In genomic region chr7:30727061-30727945, GRCh38 we compare ENCODE assay signal across 8 cellular contexts. TPM values are rescaled to one million over a fixed set of nuclear protein-coding genes. Genes with fewer than 3 reads are reported as not detected.
DNase-seq lines count a peak whose midpoint lies in the region; ATAC-seq and TF ChIP-seq lines count a peak whose summit lies in the region.

No MANE protein-coding gene starts in this region.

- H3K4me3 Mint-ChIP-seq in activated naive CD8-positive, alpha-beta T cell = peak overlapping the region; percentile 80

- ATAC-seq in GM21619 (IDR thresholded peaks at IDR 0.05; ENCODE audit: unreplicated experiment) (peak; percentile 60), left ventricle myocardium superior (no peak), GM18858 (IDR thresholded peaks at IDR 0.05; ENCODE audit: unreplicated experiment) (no peak), GM21737 (IDR thresholded peaks at IDR 0.05; ENCODE audit: unreplicated experiment) (no peak)

- peak overlapping the region; percentile 94 for H3K27ac Mint-ChIP-seq in activated naive CD8-positive, alpha-beta T cell

- H3K9me2 ChIP-seq in OCI-LY7 (ENCODE audit: insufficient read depth, low read length) = no peaks in the 10 kb centered on the region

- POLR2A ChIA-PET in OCI-LY7 (lab: Charles Lee) = interaction anchor here (0.8 to 1.5 kb wide), 3 partner anchors 8 to 69 kb away, joined by 3 to 4 read pairs (median 4); no protein-coding TSS in a partner anchor

- H3K79me2 ChIP-seq in OCI-LY7 (ENCODE audit: insufficient read depth, low read depth, low read length) = no peaks in the 10 kb centered on the region

- intact Hi-C loops in OCI-LY7 (cut with micrococcal nuclease; ENCODE audit: unreplicated experiment) = loop anchor here (2.0 kb wide), 2 partner anchors 131 to 451 kb away; no protein-coding TSS in a partner anchor
- intact Hi-C loops in left ventricle myocardium superior (cut with micrococcal nuclease) = no loop called here
- intact Hi-C loops in vagina (cut with DNase I) = loop anchor here (10.0 kb wide), 1 partner anchor 63 kb away; no protein-coding TSS in a partner anchor

- no TSS peak for BruUV-seq in OCI-LY7 (replicated peaks; lab: Mats Ljungman, UMichigan)

- no peaks in the 10 kb centered on the region for H3K27me3 ChIP-seq in vagina

- H3K27ac ChIP-seq in OCI-LY7 (ENCODE audit: low read depth, low read length, poor library complexity, severe bottlenecking) (peak overlapping the region; percentile 58), vagina (no peak overlapping the region)

- H3K9me3 Mint-ChIP-seq in activated naive CD8-positive, alpha-beta T cell (ENCODE audit: low read depth) = no peaks in the 10 kb centered on the region

- H3K36me3 ChIP-seq in OCI-LY7 (ENCODE audit: insufficient read depth, low read length) (no peaks in the 10 kb centered on the region), vagina (no peaks in the 10 kb centered on the region)

- H3K9me3 ChIP-seq in OCI-LY7 (ENCODE audit: low read length) = no peaks in the 10 kb centered on the region
- H3K9me3 ChIP-seq in vagina = no peaks in the 10 kb centered on the region

- H3K4me3 ChIP-seq in OCI-LY7 (ENCODE audit: low read depth, low read length, poor library complexity, severe bottlenecking) (peak overlapping the region; percentile 63), vagina (no peak overlapping the region)

- peak overlapping the region; percentile 95 for H2AFZ ChIP-seq in OCI-LY7 (ENCODE audit: low read length)

- CTCF ChIA-PET in OCI-LY7 (lab: Charles Lee; ENCODE audit: unreplicated experiment) = interaction anchor here (0.6 kb wide), 2 partner anchors 24 to 159 kb away, joined by 3 to 4 read pairs; no protein-coding TSS in a partner anchor

- no peaks in the 10 kb centered on the region for H3K27me3 Mint-ChIP-seq in activated naive CD8-positive, alpha-beta T cell

- peak overlapping the region; percentile 72 for H3K4me2 ChIP-seq in OCI-LY7 (ENCODE audit: low read length)

- peak; percentile 73 for DNase-seq in OCI-LY7 (ENCODE audit: low spot score)
- DNase-seq in stimulated activated CD8-positive, alpha-beta memory T cell treated with anti-CD3 and anti-CD28 coated beads, Interleukin-4, amount 100 ng/mL, for 1 hour (ENCODE audit: low read depth in 2 of 2, low spot score in 1 of 2) = peak; percentile 14 to 32
- DNase-seq in left ventricle myocardium superior = no peak
- no peak for DNase-seq in vagina (ENCODE audit: extremely low spot score in 2 of 2)

- no peak for TF ChIP-seq POLR2A in vagina (IDR thresholded peaks at IDR 0.05)

- H3K36me3 Mint-ChIP-seq in activated naive CD8-positive, alpha-beta T cell = peaks cover under 1% of the 10 kb centered on the region

- H3K4me1 ChIP-seq in OCI-LY7 (ENCODE audit: insufficient read depth, low read length, poor library complexity, severe bottlenecking) = peaks cover 27% of the 10 kb centered on the region
- no peaks in the 10 kb centered on the region for H3K4me1 ChIP-seq in vagina

- H4K20me1 ChIP-seq in OCI-LY7 (ENCODE audit: insufficient read depth, low read length) = no peaks in the 10 kb centered on the region

- TF ChIP-seq CTCF in OCI-LY7 (conservative IDR thresholded peaks at IDR 0.05; ENCODE audit: low read length) (no peak), vagina (IDR thresholded peaks at IDR 0.05) (no peak)

- H3K4me1 Mint-ChIP-seq in activated naive CD8-positive, alpha-beta T cell (ENCODE audit: low read depth) = peaks cover 74% of the 10 kb centered on the region

RNA-seq across cellular contexts. Expression of gene INMT, which starts 24.6 kb away (rescaled TPM):
- total RNA-seq in OCI-LY7 (2014; rRNA removed; shearing (Covaris generic)) = not detected in 2 replicates
- total RNA-seq in OCI-LY7 (2022) (0.15 and 0.32 TPM in 2 replicates), left ventricle myocardium superior (50.2 TPM), vagina (5.6 TPM)

RNA-seq across cellular contexts. Expression of gene MINDY4, which starts 43.9 kb away (rescaled TPM):
- total RNA-seq in OCI-LY7 (2014; rRNA removed; shearing (Covaris generic)) = not detected in 2 replicates
- total RNA-seq in OCI-LY7 (2022) = 0.86 and 1.4 TPM in 2 replicates
- 4.9 TPM for total RNA-seq in left ventricle myocardium superior
- 10.3 TPM for total RNA-seq in vagina

RNA-seq across cellular contexts. Expression of gene CRHR2, which starts 45.0 kb away (rescaled TPM):
- not detected in 2 replicates for total RNA-seq in OCI-LY7 (2014; rRNA removed; shearing (Covaris generic))
- total RNA-seq in OCI-LY7 (2022) (not detected in 2 replicates), left ventricle myocardium superior (0.22 TPM), vagina (not detected)

Comparison
In these comparisons a context has a peak if more than half of its experiments do, and no peak if none do; other contexts are left out.
1. DNase-seq: peak in OCI-LY7 (single experiment) and stimulated activated CD8-positive, alpha-beta memory T cell treated with anti-CD3 and anti-CD28 coated beads, Interleukin-4, amount 100 ng/mL, for 1 hour (2 of 2); none in left ventricle myocardium superior (single experiment) and vagina (0 of 2).